Comparison of ENCODE assay signal across 8 cellular contexts in the genomic region with DNA sequence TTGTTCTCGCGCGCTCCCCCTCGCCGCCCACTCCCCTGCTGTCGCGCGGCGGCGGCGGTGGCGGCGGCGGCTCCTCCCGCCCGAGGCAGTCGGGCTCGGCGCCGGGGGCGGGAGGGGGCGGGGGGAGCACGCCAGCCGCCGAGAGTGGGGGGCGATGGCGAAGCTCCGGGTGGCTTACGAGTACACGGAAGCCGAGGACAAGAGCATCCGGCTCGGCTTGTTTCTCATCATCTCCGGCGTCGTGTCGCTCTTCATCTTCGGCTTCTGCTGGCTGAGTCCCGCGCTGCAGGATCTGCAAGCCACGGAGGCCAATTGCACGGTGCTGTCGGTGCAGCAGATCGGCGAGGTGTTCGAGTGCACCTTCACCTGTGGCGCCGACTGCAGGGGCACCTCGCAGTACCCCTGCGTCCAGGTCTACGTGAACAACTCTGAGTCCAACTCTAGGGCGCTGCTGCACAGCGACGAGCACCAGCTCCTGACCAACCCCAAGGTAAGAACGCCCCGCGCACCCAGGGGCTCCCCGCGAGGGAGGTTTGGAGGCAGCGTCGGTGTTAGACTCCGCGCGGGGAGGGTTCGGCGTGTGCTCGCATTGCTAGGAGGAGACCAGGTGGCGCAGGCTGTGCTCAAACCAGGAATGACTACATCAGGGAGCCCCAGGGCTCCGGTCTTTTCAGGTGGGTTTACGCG. TPM values are rescaled to one million over a fixed set of nuclear protein-coding genes. Genes with fewer than 3 reads are reported as not detected.
A peak's percentile ranks its signal among the peaks of the same experiment; 100 is the strongest.
DNase-seq lines count a peak whose midpoint lies in the region; ATAC-seq lines count a peak whose summit lies in the region.

No MANE protein-coding gene starts in this region.

- peak overlapping the region; percentile 95 for H3K9ac ChIP-seq in NT2/D1 (ENCODE audit: insufficient read length, low read depth)

- no peaks in the 10 kb centered on the region for H3K4me1 ChIP-seq in NT2/D1 (ENCODE audit: insufficient read depth, insufficient read length)
- H3K4me1 ChIP-seq in esophagus (ENCODE audit: control insufficient read depth in 2 of 2, insufficient read depth in 2 of 2, low read length in 1 of 2): peaks cover 3 to 10% of the 10 kb centered on the region in 2 donors

- H3K27me3 ChIP-seq in NT2/D1 (ENCODE audit: insufficient read depth, insufficient read length): peaks cover 16% of the 10 kb centered on the region
- peaks cover 0 to 3% of the 10 kb centered on the region in 2 donors for H3K27me3 ChIP-seq in esophagus (ENCODE audit: control insufficient read depth in 1 of 2, insufficient read depth in 2 of 2, low read length in 2 of 2)

- DNase-seq in Ammon's horn (ENCODE audit: low spot score) (peak; percentile 71), NT2/D1 (ENCODE audit: low read depth, low spot score) (no peak), substantia nigra (lab: John Stamatoyannopoulos, UW) (peak in 34 of 49 donors; percentile 6 to 78 (median 34))
- DNase-seq in activated T-cell treated with anti-CD3 and anti-CD28 coated beads, Interleukin-2, amount 50 U/mL, for 1 hour: peak; percentile 73
- DNase-seq in natural killer cell treated with Interleukin-12 subunit alpha and Interleukin-12 subunit beta and Interleukin-15 and Interleukin-18, amount 100 ng/mL, for 72 hours (ENCODE audit: low spot score): peak; percentile 65

- no peaks in the 10 kb centered on the region for H3K36me3 ChIP-seq in NT2/D1 (ENCODE audit: insufficient read depth, insufficient read length, low read length)
- H3K36me3 ChIP-seq in esophagus (ENCODE audit: control insufficient read depth in 2 of 2, insufficient read depth in 2 of 2, low read length in 1 of 2): no peaks in the 10 kb centered on the region

- H3K36me3 Mint-ChIP-seq in natural killer cell treated with Interleukin-12 subunit alpha and Interleukin-12 subunit beta and Interleukin-15 and Interleukin-18, amount 100 ng/mL, for 72 hours: no peaks in the 10 kb centered on the region

- peak overlapping the region; percentile 97 for H3K4me3 ChIP-seq in NT2/D1 (ENCODE audit: insufficient read length, low read depth)
- H3K4me3 ChIP-seq in esophagus (ENCODE audit: low read depth in 1 of 2, low read length in 2 of 2): peak overlapping the region; percentile 58 to 77

- no peaks in the 10 kb centered on the region for H3K9me3 ChIP-seq in NT2/D1 (ENCODE audit: insufficient read depth, low read length)
- H3K9me3 ChIP-seq in esophagus (ENCODE audit: control insufficient read depth in 2 of 2, insufficient read depth in 1 of 2, low read depth in 1 of 2, low read length in 1 of 2): no peaks in the 10 kb centered on the region

- H3K27ac Mint-ChIP-seq in natural killer cell treated with Interleukin-12 subunit alpha and Interleukin-12 subunit beta and Interleukin-15 and Interleukin-18, amount 100 ng/mL, for 72 hours: no peak overlapping the region

- H3K27ac ChIP-seq in esophagus (ENCODE audit: low read depth in 2 of 2, low read length in 1 of 2): no peak overlapping the region
- H3K27ac ChIP-seq in substantia nigra (ENCODE audit: low read depth, low read length, poor library complexity, severe bottlenecking): peak overlapping the region; percentile 84

- H3K27me3 Mint-ChIP-seq in natural killer cell treated with Interleukin-12 subunit alpha and Interleukin-12 subunit beta and Interleukin-15 and Interleukin-18, amount 100 ng/mL, for 72 hours: peaks cover 10 to 32% of the 10 kb centered on the region in 2 donors

- 1% methylated on average over 62 to 71 of the region's 71 CpGs for WGBS in esophagus, 2 donors

- H3K9me3 Mint-ChIP-seq in natural killer cell treated with Interleukin-12 subunit alpha and Interleukin-12 subunit beta and Interleukin-15 and Interleukin-18, amount 100 ng/mL, for 72 hours: no peaks in the 10 kb centered on the region

- ATAC-seq in GM19035 (IDR thresholded peaks at IDR 0.05; ENCODE audit: unreplicated experiment): peak; percentile 42
- ATAC-seq in HG03342 (IDR thresholded peaks at IDR 0.05; ENCODE audit: unreplicated experiment): peak; percentile 39
- peak; percentile 59 to 69 for ATAC-seq in natural killer cell treated with Interleukin-12 subunit alpha and Interleukin-12 subunit beta and Interleukin-15 and Interleukin-18, amount 100 ng/mL, for 72 hours

- H3K4me3 Mint-ChIP-seq in natural killer cell treated with Interleukin-12 subunit alpha and Interleukin-12 subunit beta and Interleukin-15 and Interleukin-18, amount 100 ng/mL, for 72 hours: peak overlapping the region; percentile 91

- peaks cover 3 to 14% of the 10 kb centered on the region in 2 donors for H3K4me1 Mint-ChIP-seq in natural killer cell treated with Interleukin-12 subunit alpha and Interleukin-12 subunit beta and Interleukin-15 and Interleukin-18, amount 100 ng/mL, for 72 hours (ENCODE audit: low read depth in 2 of 2)

RNA-seq across cellular contexts. Expression of a gene that starts 0.6 kb away (rescaled TPM):
- polyA plus RNA-seq in esophagus: under 1 TPM; 0.33 to 0.51 TPM
- under 1 TPM in 1 of 2 donors, not detected in 1; 0.26 TPM for total RNA-seq in natural killer cell treated with Interleukin-12 subunit alpha and Interleukin-12 subunit beta and Interleukin-15 and Interleukin-18, amount 100 ng/mL, for 72 hours
